9 cellular contexts compared by ENCODE assay signal in genomic region chr5:37723147-37723961, GRCh38.
A peak's percentile ranks its signal among the peaks of the same experiment; 100 is the strongest.
DNase-seq lines count a peak whose midpoint lies in the region; ATAC-seq, FAIRE-seq and TF ChIP-seq lines count a peak whose summit lies in the region.
"Had no signal": no experiment of that assay in that cellular context is flagged by ENCODE, and none has a peak within 500 bp of the region (broad histone marks: within the 10 kb centered on the region; RNA-seq: fewer than 3 reads in every experiment).

No MANE protein-coding gene starts in this region.

- no peak overlapping the region for H3K4me3 Mint-ChIP-seq in MCF 10A (ENCODE audit: unreplicated experiment)

- H3K4me3 ChIP-seq in breast epithelium (no peak overlapping the region), fibroblast of pulmonary artery (replicated peaks; ENCODE audit: low read depth, low read length) (no peak overlapping the region)
- H3K4me3 ChIP-seq: thoracic aorta had no signal

- TF ChIP-seq POLR2A in breast epithelium (IDR thresholded peaks at IDR 0.05): no peak

- H3K27ac Mint-ChIP-seq in MCF 10A (ENCODE audit: low read depth, unreplicated experiment): no peak overlapping the region

- no peak overlapping the region for H3K27ac ChIP-seq in breast epithelium
- no peak overlapping the region for H3K27ac ChIP-seq in substantia nigra (ENCODE audit: low read depth, low read length, poor library complexity, severe bottlenecking)
- H3K27ac ChIP-seq: thoracic aorta had no signal

- peaks cover 11% of the 10 kb centered on the region for H3K36me3 ChIP-seq in breast epithelium

- CTCF ChIA-PET in MCF 10A (lab: Yijun Ruan, JAX): interaction anchor here (0.5 to 1.9 kb wide), 11 partner anchors 11 to 470 kb away, joined by 3 to 14 read pairs (median 4); no protein-coding TSS in a partner anchor

- no peaks in the 10 kb centered on the region for H3K27me3 ChIP-seq in breast epithelium

- H3K4me1 ChIP-seq in breast epithelium: no peaks in the 10 kb centered on the region

- ATAC-seq in HG03175 (IDR thresholded peaks at IDR 0.05; ENCODE audit: unreplicated experiment) (no peak), HG03439 (IDR thresholded peaks at IDR 0.05; ENCODE audit: unreplicated experiment) (no peak)

- BruUV-seq in MCF 10A (replicated peaks; lab: Mats Ljungman, UMichigan): no TSS peak

- intact Hi-C loops in MCF 10A (cut with micrococcal nuclease) (no loop called here), breast epithelium (cut with DNase I; ENCODE audit: low total_unique reads) (no loop called here)

- peaks cover 29% of the 10 kb centered on the region for H3K36me3 Mint-ChIP-seq in MCF 10A (ENCODE audit: insufficient read depth, unreplicated experiment)

- POLR2A ChIA-PET in MCF 10A (lab: Yijun Ruan, JAX): interaction anchor here (0.6 to 1.4 kb wide), 4 partner anchors 9 to 55 kb away, joined by 3 to 4 read pairs (median 4); no protein-coding TSS in a partner anchor

- TF ChIP-seq CTCF in MCF 10A (IDR thresholded peaks at IDR 0.05; ENCODE audit: unreplicated experiment): peak; percentile 49
- no peak for TF ChIP-seq CTCF in breast epithelium (IDR thresholded peaks at IDR 0.05)
- peak; percentile 38 for TF ChIP-seq CTCF in fibroblast of pulmonary artery (IDR thresholded peaks at IDR 0.05; ENCODE audit: low read length, missing control alignments)

- H3K27me3 Mint-ChIP-seq in MCF 10A (ENCODE audit: insufficient read depth, unreplicated experiment): no peaks in the 10 kb centered on the region

- no peaks in the 10 kb centered on the region for H3K9me3 Mint-ChIP-seq in MCF 10A (ENCODE audit: unreplicated experiment)

- DNase-seq in MCF 10A (ENCODE audit: unreplicated experiment) (peak; percentile 17), breast epithelium (ENCODE audit: low spot score in 2 of 2) (no peak), RCC 7860 (ENCODE audit: low spot score) (peak; percentile 85), fibroblast of pulmonary artery (ENCODE audit: low read depth) (no peak), substantia nigra (lab: John Stamatoyannopoulos, UW) (peak in 31 of 49 donors; percentile 1 to 61 (median 24)), NCI-H2107 (lab: John Stamatoyannopoulos, UW) (no peak)

- FAIRE-seq in RCC 7860 (lab: Jason Lieb, UNC): no peak

- H3K9me3 ChIP-seq in breast epithelium: no peaks in the 10 kb centered on the region
- H3K9me3 ChIP-seq: thoracic aorta had no signal

- peaks cover 11% of the 10 kb centered on the region for H3K4me1 Mint-ChIP-seq in MCF 10A (ENCODE audit: insufficient read depth, unreplicated experiment)

Comparison
In these comparisons a context has a peak if more than half of its experiments do, and no peak if none do; other contexts are left out.
1. DNase-seq: peak in MCF 10A (single experiment), RCC 7860 (single experiment) and substantia nigra (31 of 49); none in breast epithelium (0 of 2), fibroblast of pulmonary artery (single experiment) and NCI-H2107 (single experiment).
2. CTCF ChIP-seq: peak in MCF 10A (single experiment) and fibroblast of pulmonary artery (single experiment); none in breast epithelium (0 of 3).